24 cellular contexts compared by ENCODE assay signal in the genomic region with DNA sequence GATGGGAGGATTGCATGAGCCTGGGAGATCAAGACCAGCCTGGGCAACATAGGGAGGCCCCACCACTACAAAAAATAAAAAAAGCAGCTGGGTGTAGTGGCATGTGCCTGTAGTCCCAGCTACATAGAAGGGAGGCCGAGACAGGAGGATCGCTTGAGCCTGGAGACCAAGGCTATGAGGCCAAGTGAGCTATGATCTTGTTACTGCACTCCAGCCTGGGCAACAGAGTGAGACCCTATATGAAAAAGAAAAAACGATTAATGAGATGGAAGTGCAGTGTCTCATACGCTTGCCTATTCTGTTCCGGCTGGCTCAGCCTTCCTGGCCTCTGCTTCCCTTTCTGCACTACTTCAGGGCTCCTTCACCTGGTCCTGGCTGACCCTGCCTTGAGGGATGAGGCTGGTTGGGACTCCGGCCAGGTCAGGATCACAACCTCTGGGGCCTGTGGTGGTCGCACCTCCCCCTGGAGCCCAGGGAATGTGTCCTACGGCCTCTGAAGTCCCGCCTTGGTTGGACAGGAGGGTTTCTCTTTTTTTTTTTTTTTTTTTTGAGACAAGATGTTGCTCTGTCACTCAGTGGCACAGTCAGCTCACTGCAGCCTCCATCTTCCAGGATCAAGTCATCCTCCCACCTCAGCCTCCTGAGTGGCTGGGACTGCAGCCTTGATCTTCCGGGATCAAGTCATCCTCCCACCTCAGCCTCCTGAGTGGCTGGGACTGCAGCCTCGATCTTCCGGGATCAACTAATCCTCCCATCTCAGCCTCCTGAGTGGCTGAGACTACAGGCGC.
"Had no signal": no experiment of that assay in that cellular context is flagged by ENCODE, and none has a peak within 500 bp of the region (broad histone marks: within the 10 kb centered on the region; RNA-seq: fewer than 3 reads in every experiment).

No MANE protein-coding gene starts in this region.

- ATAC-seq: activated T-cell treated with anti-CD3 and anti-CD28 coated beads, Interleukin-2, amount 50 U/mL, for 72 hours; foreskin keratinocyte; left ventricle myocardium superior had no signal

- H3K4me1 ChIP-seq: foreskin keratinocyte, prostate gland, thyroid gland had no signal

- H3K4me3 ChIP-seq: prostate gland, thyroid gland had no signal

- DNase-seq: activated B cell treated with CpG ODN at 0.5 μM for 24 hours; activated CD4-positive, alpha-beta T cell treated with anti-CD3 and anti-CD28 coated beads for 4 hours; activated CD4-positive, alpha-beta T cell treated with anti-CD3 and anti-CD28 coated beads, Interleukin-2, amount 50 U/mL, for 48 hours; activated CD8-positive, alpha-beta memory T cell treated with anti-CD3 and anti-CD28 coated beads, Interleukin-2, amount 50 U/mL, for 48 hours; activated effector memory CD4-positive, alpha-beta T cell treated with anti-CD3 and anti-CD28 coated beads, Interleukin-2, amount 50 U/mL, for 16 hours; activated naive CD4-positive, alpha-beta T cell treated with anti-CD3 and anti-CD28 coated beads, Interleukin-2, amount 10 ng/mL, durations not matched to agents 7 days and 5 days; activated T-cell treated with anti-CD3 and anti-CD28 coated beads, Interleukin-2, amount 50 U/mL, for 72 hours; anterior cingulate cortex; dermis blood vessel endothelial cell; effector CD8-positive, alpha-beta T cell; erythroblast; foreskin keratinocyte; kidney glomerular epithelial cell; left ventricle myocardium superior; mammary epithelial cell; midbrain; natural killer cell; stimulated activated CD4-positive, alpha-beta T cell treated with anti-CD3 and anti-CD28 coated beads, Interleukin-4, amount 100 ng/mL, for 24 hours; stimulated activated naive CD8-positive, alpha-beta T cell treated with anti-CD3 and anti-CD28 coated beads, Interleukin-15, Interleukin-2, amounts not matched to agents 100 U/mL and 50 U/mL, for 24 hours; T1000; thyroid gland had no signal

- H3K27ac Mint-ChIP-seq: activated B cell treated with CpG ODN at 0.5 μM for 24 hours; activated naive CD4-positive, alpha-beta T cell treated with anti-CD3 and anti-CD28 coated beads, Interleukin-2, amount 10 ng/mL, durations not matched to agents 7 days and 5 days; activated T-cell treated with anti-CD3 and anti-CD28 coated beads, Interleukin-2, amount 50 U/mL, for 72 hours; immature natural killer cell had no signal

- H3K9me3 Mint-ChIP-seq: activated B cell treated with CpG ODN at 0.5 μM for 24 hours; activated naive CD4-positive, alpha-beta T cell treated with anti-CD3 and anti-CD28 coated beads, Interleukin-2, amount 10 ng/mL, durations not matched to agents 7 days and 5 days; activated T-cell treated with anti-CD3 and anti-CD28 coated beads, Interleukin-2, amount 50 U/mL, for 72 hours; immature natural killer cell; natural killer cell had no signal

- H3K4me1 Mint-ChIP-seq: activated B cell treated with CpG ODN at 0.5 μM for 24 hours; activated naive CD4-positive, alpha-beta T cell treated with anti-CD3 and anti-CD28 coated beads, Interleukin-2, amount 10 ng/mL, durations not matched to agents 7 days and 5 days; immature natural killer cell had no signal

- H3K36me3 Mint-ChIP-seq: activated naive CD4-positive, alpha-beta T cell treated with anti-CD3 and anti-CD28 coated beads, Interleukin-2, amount 10 ng/mL, durations not matched to agents 7 days and 5 days; brain; immature natural killer cell; natural killer cell had no signal

- H3K27me3 Mint-ChIP-seq: brain had no signal

- H3K27me3 ChIP-seq: foreskin keratinocyte, thyroid gland had no signal

- H3K4me3 Mint-ChIP-seq: activated B cell treated with CpG ODN at 0.5 μM for 24 hours; activated naive CD4-positive, alpha-beta T cell treated with anti-CD3 and anti-CD28 coated beads, Interleukin-2, amount 10 ng/mL, durations not matched to agents 7 days and 5 days; activated T-cell treated with anti-CD3 and anti-CD28 coated beads, Interleukin-2, amount 50 U/mL, for 72 hours; brain; immature natural killer cell had no signal

- H3K9me3 ChIP-seq: prostate gland, thyroid gland had no signal

- H3K27ac ChIP-seq: foreskin keratinocyte, prostate gland, thyroid gland had no signal

- H3K36me3 ChIP-seq: prostate gland, thyroid gland had no signal
